In genomic region chr22:29081499-29082236, GRCh38 we compare ENCODE assay signal across 1 cellular context.
TF ChIP-seq lines count a peak whose summit lies in the region.

No MANE protein-coding gene starts in this region.

TF ChIP-seq in SK-N-SH, 30 proteins besides CTCF, POLR2A, EP300 and RAD21 (continued from another document):
- peak; percentile 22; the same call in 1 of the 2 replicates for TF ChIP-seq NFIC (IDR thresholded peaks at IDR 0.05; ENCODE audit: borderline replicate concordance)
